20 cellular contexts compared by ENCODE assay signal in the genomic region with DNA sequence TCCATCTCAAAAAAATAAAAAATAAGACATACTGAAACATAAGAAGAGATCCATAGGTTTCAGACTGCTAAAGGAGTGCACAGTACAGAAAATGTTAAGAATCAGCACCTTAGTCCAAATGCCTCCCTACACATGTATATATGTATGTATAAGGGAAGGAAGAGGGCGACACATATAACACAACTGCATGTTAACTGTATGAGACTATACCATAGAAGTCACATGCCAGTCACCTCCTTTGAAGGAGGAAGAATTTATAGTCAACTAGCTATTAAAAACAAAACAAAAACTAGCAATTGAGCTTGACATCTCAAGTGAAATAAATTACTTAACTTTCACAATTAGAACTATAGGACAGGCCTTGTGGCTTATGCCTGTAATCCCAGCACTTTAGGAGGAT.
"Had no signal": no experiment of that assay in that cellular context is flagged by ENCODE, and none has a peak within 500 bp of the region (broad histone marks: within the 10 kb centered on the region; RNA-seq: fewer than 3 reads in every experiment).

No MANE protein-coding gene starts in this region.

- H3K27ac Mint-ChIP-seq: immature natural killer cell; naive thymus-derived CD4-positive, alpha-beta T cell; stimulated activated memory B cell treated with anti-CD40 and anti-IgM and Interleukin-4, amounts not matched to agents 10 μg/mL and 1 μg/mL and 100 μg/mL, for 72 hours had no signal

- H3K27ac ChIP-seq: colonic mucosa, foreskin keratinocyte, left ventricle myocardium inferior, lower lobe of right lung, psoas muscle, right lobe of liver, stomach, thoracic aorta, transverse colon had no signal

- H3K4me3 Mint-ChIP-seq: immature natural killer cell; naive thymus-derived CD4-positive, alpha-beta T cell; nephron progenitor cell; stimulated activated memory B cell treated with anti-CD40 and anti-IgM and Interleukin-4, amounts not matched to agents 10 μg/mL and 1 μg/mL and 100 μg/mL, for 72 hours had no signal

- ATAC-seq: foreskin keratinocyte; lower lobe of right lung; naive thymus-derived CD4-positive, alpha-beta T cell; psoas muscle; right lobe of liver; stimulated activated memory B cell treated with anti-CD40 and anti-IgM and Interleukin-4, amounts not matched to agents 10 μg/mL and 1 μg/mL and 100 μg/mL, for 72 hours had no signal

- DNase-seq: colonic mucosa; dermis blood vessel endothelial cell; erythroblast; foreskin keratinocyte; immature natural killer cell; left ventricle myocardium inferior; lower lobe of right lung; mesenchymal stem cell; naive thymus-derived CD4-positive, alpha-beta T cell; nephron progenitor cell; psoas muscle; retina; right lobe of liver; stimulated activated CD4-positive, alpha-beta T cell treated with anti-CD3 and anti-CD28 coated beads, Interleukin-4, amount 100 ng/mL, for 1 hour; stimulated activated CD8-positive, alpha-beta memory T cell treated with anti-CD3 and anti-CD28 coated beads, Interleukin-4, amount 100 ng/mL, for 48 hours; stomach; substantia nigra; transverse colon had no signal

- H3K4me3 ChIP-seq: colonic mucosa, left ventricle myocardium inferior, lower lobe of right lung, psoas muscle, right lobe of liver, stomach, thoracic aorta, transverse colon had no signal

- H3K36me3 ChIP-seq: colonic mucosa, left ventricle myocardium inferior, lower lobe of right lung, right lobe of liver, stomach, thoracic aorta, transverse colon had no signal

- H3K9me3 ChIP-seq: colonic mucosa, left ventricle myocardium inferior, lower lobe of right lung, psoas muscle, right lobe of liver, stomach, thoracic aorta, transverse colon had no signal

- H3K27me3 ChIP-seq: colonic mucosa, foreskin keratinocyte, right lobe of liver, stomach, transverse colon had no signal

- H3K9me3 Mint-ChIP-seq: immature natural killer cell; naive thymus-derived CD4-positive, alpha-beta T cell; nephron progenitor cell; stimulated activated memory B cell treated with anti-CD40 and anti-IgM and Interleukin-4, amounts not matched to agents 10 μg/mL and 1 μg/mL and 100 μg/mL, for 72 hours had no signal

- H3K36me3 Mint-ChIP-seq: immature natural killer cell; stimulated activated memory B cell treated with anti-CD40 and anti-IgM and Interleukin-4, amounts not matched to agents 10 μg/mL and 1 μg/mL and 100 μg/mL, for 72 hours had no signal

- H3K4me1 ChIP-seq: colonic mucosa, lower lobe of right lung, psoas muscle, right lobe of liver, transverse colon had no signal

- H3K4me1 Mint-ChIP-seq: immature natural killer cell; stimulated activated memory B cell treated with anti-CD40 and anti-IgM and Interleukin-4, amounts not matched to agents 10 μg/mL and 1 μg/mL and 100 μg/mL, for 72 hours had no signal
